In genomic region chr5:3101561-3101960, GRCh38 we compare ENCODE assay signal across 21 cellular contexts.
DNase-seq lines count a peak whose midpoint lies in the region; FAIRE-seq and TF ChIP-seq lines count a peak whose summit lies in the region.
"Had no signal": no experiment of that assay in that cellular context is flagged by ENCODE, and none has a peak within 500 bp of the region (broad histone marks: within the 10 kb centered on the region; RNA-seq: fewer than 3 reads in every experiment).

No MANE protein-coding gene starts in this region.

- H3K9me3 ChIP-seq in HUES64 (ENCODE audit: insufficient read depth, low read depth, low read length) (no peaks in the 10 kb centered on the region), iPS-18a (ENCODE audit: control insufficient read depth, low read depth, low read length) (no peaks in the 10 kb centered on the region), neural progenitor cell (ENCODE audit: low read depth) (no peaks in the 10 kb centered on the region)
- H3K9me3 ChIP-seq: BE2C had no signal

- H3K27ac ChIP-seq in HUES64 (ENCODE audit: low read depth, low read length) (peak overlapping the region; percentile 94), iPS-18a (ENCODE audit: low read length) (peak overlapping the region; percentile 70), neural progenitor cell (no peak overlapping the region)

- TF ChIP-seq POLR2A in H54 (IDR thresholded peaks at IDR 0.05; ENCODE audit: low read depth, low read length) = no peak

- H3K4me1 ChIP-seq in HUES64 (ENCODE audit: insufficient read depth, low read length) = peaks cover 62% of the 10 kb centered on the region
- H3K4me1 ChIP-seq in iPS-18a (ENCODE audit: control insufficient read depth, low read depth, low read length) = peaks cover 59% of the 10 kb centered on the region
- peaks cover 44% of the 10 kb centered on the region for H3K4me1 ChIP-seq in neural progenitor cell
- H3K4me1 ChIP-seq: BE2C had no signal

- peak overlapping the region; percentile 53 for H3K4me2 ChIP-seq in neural progenitor cell

- H3K4me3 Mint-ChIP-seq in neural progenitor cell = peak overlapping the region; percentile 49
- H3K4me3 Mint-ChIP-seq: CD8-positive, alpha-beta T cell had no signal

- no peaks in the 10 kb centered on the region for H3K36me3 Mint-ChIP-seq in neural progenitor cell
- H3K36me3 Mint-ChIP-seq: CD8-positive, alpha-beta T cell had no signal

- H3K27me3 Mint-ChIP-seq in neural progenitor cell (ENCODE audit: insufficient read depth, low read depth) = peaks cover 17% of the 10 kb centered on the region

- H3K9me3 Mint-ChIP-seq in neural progenitor cell = no peaks in the 10 kb centered on the region
- H3K9me3 Mint-ChIP-seq: CD8-positive, alpha-beta T cell had no signal

- peak; percentile 95 for DNase-seq in ELF-1 (ENCODE audit: low read depth, low spot score)
- peak; percentile 47 for DNase-seq in neural progenitor cell (ENCODE audit: low spot score)
- no peak for DNase-seq in stimulated activated naive CD4-positive, alpha-beta T cell (lab: John Stamatoyannopoulos, UW)
- no peak for DNase-seq in COR-L47 (lab: John Stamatoyannopoulos, UW)
- DNase-seq in H54 (ENCODE audit: insufficient read length, low spot score) = no peak
- DNase-seq in anterior cingulate cortex (lab: John Stamatoyannopoulos, UW) = no peak
- DNase-seq: BE2C; CD8-positive, alpha-beta T cell; DMS79; NCI-H1092 treated with DMSO at 0.1 percent for 48 hours; NCI-H146; NCI-H2081; NCI-H510A; NCI-H82; PC-3; RPMI8226; SIG-M5 had no signal

- H4K20me1 ChIP-seq in neural progenitor cell (ENCODE audit: low read depth) = peaks cover 22% of the 10 kb centered on the region

- H3K4me3 ChIP-seq in HUES64 (ENCODE audit: low read length) (no peak overlapping the region), iPS-18a (ENCODE audit: low read length) (no peak overlapping the region), neural progenitor cell (no peak overlapping the region)

- 0 out of 2 replicates have a peak, but pooled peaks cover 2% of the 10 kb centered on the region for H3K27me3 ChIP-seq in HUES64 (ENCODE audit: insufficient read depth, low read length)
- peaks cover 4% of the 10 kb centered on the region for H3K27me3 ChIP-seq in iPS-18a (ENCODE audit: control insufficient read depth, insufficient read depth, low read length)
- peaks cover 62% of the 10 kb centered on the region for H3K27me3 ChIP-seq in neural progenitor cell
- H3K27me3 ChIP-seq: BE2C had no signal

- H2AFZ ChIP-seq in neural progenitor cell (replicated peaks) = no peak overlapping the region

- no peaks in the 10 kb centered on the region for H3K79me2 ChIP-seq in neural progenitor cell (ENCODE audit: low read depth)

- H3K27ac Mint-ChIP-seq in neural progenitor cell = peak overlapping the region; percentile 85
- H3K27ac Mint-ChIP-seq: CD8-positive, alpha-beta T cell had no signal

- peaks cover 57% of the 10 kb centered on the region for H3K4me1 Mint-ChIP-seq in neural progenitor cell

- peak overlapping the region; percentile 46 for H3K9ac ChIP-seq in HUES64 (ENCODE audit: low read depth, low read length)
- peak overlapping the region; percentile 28 for H3K9ac ChIP-seq in iPS-18a (ENCODE audit: low read length)
- no peak overlapping the region for H3K9ac ChIP-seq in neural progenitor cell

- 9% methylated on average over 6 of the region's 6 CpGs for WGBS in HUES64

- peaks cover 54% of the 10 kb centered on the region for H3F3A ChIP-seq in neural progenitor cell (ENCODE audit: low read depth)

- FAIRE-seq in H54 (lab: Jason Lieb, UNC) = no peak
- FAIRE-seq: A204.1, HTR-8/SVneo had no signal

- no peak for TF ChIP-seq CTCF in neural progenitor cell (IDR thresholded peaks at IDR 0.05)

- H3K36me3 ChIP-seq in HUES64 (ENCODE audit: insufficient read depth, low read length) (no peaks in the 10 kb centered on the region), iPS-18a (ENCODE audit: control insufficient read depth, low read depth, low read length) (no peaks in the 10 kb centered on the region), neural progenitor cell (no peaks in the 10 kb centered on the region)
- H3K36me3 ChIP-seq: BE2C had no signal

Comparison
In these comparisons a context has a peak if more than half of its experiments do, and no peak if none do; other contexts are left out.
1. DNase-seq: peak in ELF-1 (single experiment) and neural progenitor cell (single experiment); none in stimulated activated naive CD4-positive, alpha-beta T cell (0 of 6), COR-L47 (single experiment), H54 (single experiment) and anterior cingulate cortex (0 of 58).